In the genomic region with DNA sequence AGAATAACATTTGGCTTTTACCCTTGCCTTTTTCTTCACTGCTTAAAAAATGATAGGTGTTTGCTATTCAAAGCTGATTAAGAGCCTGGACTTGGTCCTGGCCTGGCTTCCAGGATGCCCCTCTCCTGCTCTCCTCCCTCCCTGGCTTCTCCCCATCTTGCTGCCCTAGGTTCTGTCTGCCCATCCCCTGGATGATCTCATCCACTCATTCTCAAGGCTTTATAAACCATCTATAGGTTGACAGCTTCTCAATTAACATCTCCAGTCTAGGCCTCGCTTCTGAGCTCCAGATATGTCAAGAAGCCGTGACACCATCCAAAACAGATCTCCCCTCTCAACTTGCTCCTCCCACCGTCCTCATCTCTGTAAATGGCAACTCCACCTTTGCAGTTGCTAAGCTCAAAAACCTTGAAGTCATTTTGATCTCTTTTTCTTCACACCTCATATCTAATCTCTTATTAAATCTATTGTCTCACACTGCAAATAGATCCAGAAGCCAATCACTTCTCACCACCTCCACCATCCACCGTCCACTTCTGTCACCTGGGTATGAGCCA, we compare ENCODE assay signal across 25 cellular contexts. TPM values are rescaled to one million over a fixed set of nuclear protein-coding genes. Genes with fewer than 3 reads are reported as not detected.
DNase-seq lines count a peak whose midpoint lies in the region; ATAC-seq and TF ChIP-seq lines count a peak whose summit lies in the region.
"Had no signal": no experiment of that assay in that cellular context is flagged by ENCODE, and none has a peak within 500 bp of the region (broad histone marks: within the 10 kb centered on the region; RNA-seq: fewer than 3 reads in every experiment).

No MANE protein-coding gene starts in this region.

- H4K20me1 ChIP-seq in BLaER1 = peaks cover 94% of the 10 kb centered on the region

- H3K9me3 ChIP-seq in BLaER1 = no peaks in the 10 kb centered on the region
- H3K9me3 ChIP-seq in CD4-positive, CD25-positive, alpha-beta regulatory T cell (ENCODE audit: control insufficient read depth in 2 of 2, low read length in 2 of 2) = no peaks in the 10 kb centered on the region
- no peaks in the 10 kb centered on the region for H3K9me3 ChIP-seq in naive thymus-derived CD4-positive, alpha-beta T cell (ENCODE audit: control insufficient read depth in 2 of 3, low read length in 3 of 3)
- H3K9me3 ChIP-seq: Caco-2, left lung, tibial artery had no signal

- peaks cover 3 to 27% (median 13%) of the 10 kb centered on the region in 4 donors for H3K4me1 Mint-ChIP-seq in CD4-positive, CD25-positive, alpha-beta regulatory T cell
- H3K4me1 Mint-ChIP-seq in activated T-helper 1 cell treated with anti-CD3 and anti-CD28 coated beads, Interleukin-12 subunit alpha, Interleukin-12 subunit beta, Interleukin-2, Interleukin-4 antibody, amounts not matched to agents 30 ng/mL and 10 ng/mL and 1 ng/mL, durations not matched to agents 14 hours and 24 hours and 36 hours (ENCODE audit: low read depth) = peaks cover 42% of the 10 kb centered on the region
- H3K4me1 Mint-ChIP-seq in naive thymus-derived CD4-positive, alpha-beta T cell = peaks cover 14 to 34% (median 20%) of the 10 kb centered on the region in 7 donors
- H3K4me1 Mint-ChIP-seq in activated CD8-positive, alpha-beta T cell treated with anti-CD3 and anti-CD28 coated beads for 36 hours (ENCODE audit: low read depth) = peaks cover 32% of the 10 kb centered on the region

- no peak overlapping the region for H3K27ac ChIP-seq in BLaER1
- H3K27ac ChIP-seq in CD4-positive, CD25-positive, alpha-beta regulatory T cell (ENCODE audit: insufficient read depth, low read length, poor library complexity, severe bottlenecking) = no peak overlapping the region
- no peak overlapping the region for H3K27ac ChIP-seq in naive thymus-derived CD4-positive, alpha-beta T cell (ENCODE audit: low read depth, low read length)
- H3K27ac ChIP-seq: epithelial cell of prostate, left lung, skin epidermis, tibial artery had no signal

- peaks cover 62% of the 10 kb centered on the region for H3K4me1 ChIP-seq in BLaER1
- peaks cover 16% of the 10 kb centered on the region for H3K4me1 ChIP-seq in CD4-positive, CD25-positive, alpha-beta regulatory T cell (ENCODE audit: control insufficient read depth, insufficient read depth, low read length, poor library complexity, severe bottlenecking)
- H3K4me1 ChIP-seq in naive thymus-derived CD4-positive, alpha-beta T cell (ENCODE audit: control insufficient read depth in 2 of 2, insufficient read depth in 2 of 2, low read length in 2 of 2) = peaks cover 6 to 8% of the 10 kb centered on the region in 2 donors

- H3K36me3 ChIP-seq in BLaER1 = peaks cover 80% of the 10 kb centered on the region
- peaks cover 5% of the 10 kb centered on the region for H3K36me3 ChIP-seq in CD4-positive, CD25-positive, alpha-beta regulatory T cell (ENCODE audit: control insufficient read depth, insufficient read depth, low read length)
- H3K36me3 ChIP-seq in naive thymus-derived CD4-positive, alpha-beta T cell (ENCODE audit: control insufficient read depth in 2 of 3, insufficient read depth in 3 of 3, low read length in 3 of 3) = peaks cover 0 to 17% (median 0%) of the 10 kb centered on the region in 3 experiments

- H3K27me3 ChIP-seq in BLaER1 = no peaks in the 10 kb centered on the region
- no peaks in the 10 kb centered on the region for H3K27me3 ChIP-seq in CD4-positive, CD25-positive, alpha-beta regulatory T cell (ENCODE audit: control insufficient read depth, insufficient read depth, low read length)
- no peaks in the 10 kb centered on the region for H3K27me3 ChIP-seq in naive thymus-derived CD4-positive, alpha-beta T cell (ENCODE audit: control insufficient read depth in 2 of 2, insufficient read depth in 2 of 2, low read length in 2 of 2)
- H3K27me3 ChIP-seq: left lung, tibial artery had no signal

- H3K4me3 Mint-ChIP-seq in CD4-positive, CD25-positive, alpha-beta regulatory T cell = peak overlapping the region in 3 of 4 donors; percentile 0 to 83 (median 26)
- no peak overlapping the region for H3K4me3 Mint-ChIP-seq in activated T-helper 1 cell treated with anti-CD3 and anti-CD28 coated beads, Interleukin-12 subunit alpha, Interleukin-12 subunit beta, Interleukin-2, Interleukin-4 antibody, amounts not matched to agents 30 ng/mL and 10 ng/mL and 1 ng/mL, durations not matched to agents 14 hours and 24 hours and 36 hours
- H3K4me3 Mint-ChIP-seq in naive thymus-derived CD4-positive, alpha-beta T cell = peak overlapping the region in 6 of 10 donors; percentile 0 to 46 (median 12)
- H3K4me3 Mint-ChIP-seq in activated CD8-positive, alpha-beta T cell treated with anti-CD3 and anti-CD28 coated beads for 36 hours = no peak overlapping the region

- CTCF ChIA-PET in naive thymus-derived CD4-positive, alpha-beta T cell (lab: Charles Lee) = interaction anchor here (1.2 kb wide), 1 partner anchor 14 kb away, joined by 5 read pairs; a partner anchor contains a TSS
- CTCF ChIA-PET in activated CD8-positive, alpha-beta T cell treated with anti-CD3 and anti-CD28 coated beads for 36 hours (lab: Charles Lee) = interaction anchor here (1.1 to 3.6 kb wide), 6 partner anchors 8 to 199 kb away, joined by 3 to 36 read pairs (median 4); a partner anchor contains a TSS

- H3K27ac Mint-ChIP-seq in CD4-positive, CD25-positive, alpha-beta regulatory T cell = peak overlapping the region; percentile 24 to 84 (median 60)
- peak overlapping the region; percentile 18 for H3K27ac Mint-ChIP-seq in activated T-helper 1 cell treated with anti-CD3 and anti-CD28 coated beads, Interleukin-12 subunit alpha, Interleukin-12 subunit beta, Interleukin-2, Interleukin-4 antibody, amounts not matched to agents 30 ng/mL and 10 ng/mL and 1 ng/mL, durations not matched to agents 14 hours and 24 hours and 36 hours
- H3K27ac Mint-ChIP-seq in naive thymus-derived CD4-positive, alpha-beta T cell = peak overlapping the region in 8 of 9 donors; percentile 6 to 81 (median 71)
- no peak overlapping the region for H3K27ac Mint-ChIP-seq in activated CD8-positive, alpha-beta T cell treated with anti-CD3 and anti-CD28 coated beads for 36 hours

- peak overlapping the region; percentile 91; the same call in 1 of the 2 replicates for H3K4me2 ChIP-seq in BLaER1

- no peak overlapping the region for H3K4me3 ChIP-seq in BLaER1
- H3K4me3 ChIP-seq in CD4-positive, CD25-positive, alpha-beta regulatory T cell (ENCODE audit: low read depth, low read length) = no peak overlapping the region
- H3K4me3 ChIP-seq in naive thymus-derived CD4-positive, alpha-beta T cell (ENCODE audit: low read length) = no peak overlapping the region
- H3K4me3 ChIP-seq: GM12878, left lung, skin epidermis, tibial artery had no signal

- intact Hi-C loops in activated T-helper 1 cell treated with anti-CD3 and anti-CD28 coated beads, Interleukin-12 subunit alpha, Interleukin-12 subunit beta, Interleukin-2, Interleukin-4 antibody, amounts not matched to agents 30 ng/mL and 10 ng/mL and 1 ng/mL, durations not matched to agents 14 hours and 24 hours and 36 hours (cut with micrococcal nuclease) = no loop called here
- intact Hi-C loops in naive thymus-derived CD4-positive, alpha-beta T cell (cut with micrococcal nuclease) = loop anchor here (2.0 to 10.0 kb wide), 3 partner anchors 21 to 611 kb away; a partner anchor contains a TSS
- intact Hi-C loops in Right ventricle myocardium inferior (cut with DNase I) = no loop called here
- intact Hi-C loops in activated CD8-positive, alpha-beta T cell treated with anti-CD3 and anti-CD28 coated beads for 36 hours (cut with micrococcal nuclease) = no loop called here

- H3K27me3 Mint-ChIP-seq in CD4-positive, CD25-positive, alpha-beta regulatory T cell = no peaks in the 10 kb centered on the region
- H3K27me3 Mint-ChIP-seq in activated T-helper 1 cell treated with anti-CD3 and anti-CD28 coated beads, Interleukin-12 subunit alpha, Interleukin-12 subunit beta, Interleukin-2, Interleukin-4 antibody, amounts not matched to agents 30 ng/mL and 10 ng/mL and 1 ng/mL, durations not matched to agents 14 hours and 24 hours and 36 hours (ENCODE audit: insufficient read depth) = no peaks in the 10 kb centered on the region
- H3K27me3 Mint-ChIP-seq in naive thymus-derived CD4-positive, alpha-beta T cell = no peaks in the 10 kb centered on the region
- no peaks in the 10 kb centered on the region for H3K27me3 Mint-ChIP-seq in activated CD8-positive, alpha-beta T cell treated with anti-CD3 and anti-CD28 coated beads for 36 hours

- ATAC-seq in CD4-positive, CD25-positive, alpha-beta regulatory T cell (ENCODE audit: low read depth in 2 of 2) = no peak
- ATAC-seq in naive thymus-derived CD4-positive, alpha-beta T cell = no peak
- no peak for ATAC-seq in Right ventricle myocardium inferior
- ATAC-seq in activated CD8-positive, alpha-beta T cell treated with anti-CD3 and anti-CD28 coated beads for 36 hours = no peak
- ATAC-seq: GM12878; left lung; stimulated activated naive CD8-positive, alpha-beta T cell treated with anti-CD3 and anti-CD28 coated beads, Interleukin-15, Interleukin-2, amounts not matched to agents 100 U/mL and 50 U/mL, for 24 hours had no signal

- H3K36me3 Mint-ChIP-seq in CD4-positive, CD25-positive, alpha-beta regulatory T cell = peaks cover 15% of the 10 kb centered on the region
- H3K36me3 Mint-ChIP-seq in activated T-helper 1 cell treated with anti-CD3 and anti-CD28 coated beads, Interleukin-12 subunit alpha, Interleukin-12 subunit beta, Interleukin-2, Interleukin-4 antibody, amounts not matched to agents 30 ng/mL and 10 ng/mL and 1 ng/mL, durations not matched to agents 14 hours and 24 hours and 36 hours (ENCODE audit: low read depth) = peaks cover 40% of the 10 kb centered on the region
- H3K36me3 Mint-ChIP-seq in naive thymus-derived CD4-positive, alpha-beta T cell = peaks cover 0 to 13% (median 8%) of the 10 kb centered on the region in 5 donors
- peaks cover 45% of the 10 kb centered on the region for H3K36me3 Mint-ChIP-seq in activated CD8-positive, alpha-beta T cell treated with anti-CD3 and anti-CD28 coated beads for 36 hours (ENCODE audit: low read depth)

- no peaks in the 10 kb centered on the region for H3K9me3 Mint-ChIP-seq in CD4-positive, CD25-positive, alpha-beta regulatory T cell
- H3K9me3 Mint-ChIP-seq in activated T-helper 1 cell treated with anti-CD3 and anti-CD28 coated beads, Interleukin-12 subunit alpha, Interleukin-12 subunit beta, Interleukin-2, Interleukin-4 antibody, amounts not matched to agents 30 ng/mL and 10 ng/mL and 1 ng/mL, durations not matched to agents 14 hours and 24 hours and 36 hours = no peaks in the 10 kb centered on the region
- no peaks in the 10 kb centered on the region for H3K9me3 Mint-ChIP-seq in naive thymus-derived CD4-positive, alpha-beta T cell
- no peaks in the 10 kb centered on the region for H3K9me3 Mint-ChIP-seq in activated CD8-positive, alpha-beta T cell treated with anti-CD3 and anti-CD28 coated beads for 36 hours

- H3K9ac ChIP-seq in BLaER1 = no peak overlapping the region

- POLR2A ChIA-PET in naive thymus-derived CD4-positive, alpha-beta T cell (lab: Charles Lee) = interaction anchor here (0.5 to 4.3 kb wide), 9 partner anchors 8 to 348 kb away, joined by 3 to 82 read pairs (median 6); a partner anchor contains a TSS
- POLR2A ChIA-PET in activated CD8-positive, alpha-beta T cell treated with anti-CD3 and anti-CD28 coated beads for 36 hours (lab: Charles Lee) = interaction anchor here (1.2 to 4.2 kb wide), 6 partner anchors 10 to 119 kb away, joined by 3 to 38 read pairs (median 6); a partner anchor contains a TSS

- no peak for DNase-seq in CD4-positive, CD25-positive, alpha-beta regulatory T cell
- no peak for DNase-seq in activated T-helper 1 cell treated with anti-CD3 and anti-CD28 coated beads, Interleukin-12 subunit alpha, Interleukin-12 subunit beta, Interleukin-2, Interleukin-4 antibody, amounts not matched to agents 30 ng/mL and 10 ng/mL and 1 ng/mL, durations not matched to agents 14 hours and 24 hours and 36 hours (ENCODE audit: low spot score)
- no peak for DNase-seq in naive thymus-derived CD4-positive, alpha-beta T cell
- DNase-seq in Right ventricle myocardium inferior (ENCODE audit: missing footprints) (no peak), NCI-H1436 (lab: John Stamatoyannopoulos, UW) (no peak)
- DNase-seq in activated CD8-positive, alpha-beta T cell treated with anti-CD3 and anti-CD28 coated beads for 36 hours = no peak
- DNase-seq: activated CD4-positive, alpha-beta T cell treated with anti-CD3 and anti-CD28 coated beads for 48 hours; activated gamma-delta T cell; anterior cingulate cortex; Caco-2; central memory CD4-positive, alpha-beta T cell; DMS79 treated with DMSO at 0.1 percent for 48 hours; KG1; left lung; NCI-H187; NCI-H748 treated with DMSO at 0.1 percent for 48 hours; OCI-M1; Right ventricle myocardium superior; stimulated activated CD4-positive, alpha-beta T cell treated with anti-CD3 and anti-CD28 coated beads, Interleukin-2, amount 100 ng/mL, for 24 hours; stimulated activated naive CD8-positive, alpha-beta T cell treated with anti-CD3 and anti-CD28 coated beads, Interleukin-15, Interleukin-2, amounts not matched to agents 100 U/mL and 50 U/mL, for 24 hours; tibial artery had no signal

- TF ChIP-seq CTCF in activated CD8-positive, alpha-beta T cell treated with anti-CD3 and anti-CD28 coated beads for 36 hours (IDR thresholded peaks at IDR 0.05) = no peak

RNA-seq across cellular contexts. Expression of a gene that starts 8.7 kb away (rescaled TPM):
- 2.3 TPM for total RNA-seq in CD4-positive, CD25-positive, alpha-beta regulatory T cell
- 1 to 10 TPM; 1.7 to 3.8 (median 3.3) TPM for polyA plus RNA-seq in CD4-positive, CD25-positive, alpha-beta regulatory T cell
- 8.1 and 8.9 TPM in 2 replicates for total RNA-seq in activated T-helper 1 cell treated with anti-CD3 and anti-CD28 coated beads, Interleukin-12 subunit alpha, Interleukin-12 subunit beta, Interleukin-2, Interleukin-4 antibody, amounts not matched to agents 30 ng/mL and 10 ng/mL and 1 ng/mL, durations not matched to agents 14 hours and 24 hours and 36 hours
- 1 to 10 TPM; 1.2 to 9.0 (median 4.5) TPM for total RNA-seq in naive thymus-derived CD4-positive, alpha-beta T cell
- polyA plus RNA-seq in naive thymus-derived CD4-positive, alpha-beta T cell = 1 to 10 TPM; 3.1 to 9.4 TPM
- total RNA-seq in Right ventricle myocardium inferior = 5.1 TPM
- 1 to 10 TPM; 5.4 to 6.6 TPM for total RNA-seq in activated CD8-positive, alpha-beta T cell treated with anti-CD3 and anti-CD28 coated beads for 36 hours

RNA-seq across cellular contexts. Expression of a gene that starts 13.7 kb away (rescaled TPM):
- 20.1 TPM for total RNA-seq in CD4-positive, CD25-positive, alpha-beta regulatory T cell
- 100 to 1,000 TPM in 3 of 4 donors, 10 to 100 TPM in 1; 93.5 to 110 (median 103) TPM for polyA plus RNA-seq in CD4-positive, CD25-positive, alpha-beta regulatory T cell
- total RNA-seq in activated T-helper 1 cell treated with anti-CD3 and anti-CD28 coated beads, Interleukin-12 subunit alpha, Interleukin-12 subunit beta, Interleukin-2, Interleukin-4 antibody, amounts not matched to agents 30 ng/mL and 10 ng/mL and 1 ng/mL, durations not matched to agents 14 hours and 24 hours and 36 hours = 173 and 178 TPM in 2 replicates
- total RNA-seq in naive thymus-derived CD4-positive, alpha-beta T cell = 10 to 100 TPM; 11.6 to 74.1 (median 13.8) TPM
- polyA plus RNA-seq in naive thymus-derived CD4-positive, alpha-beta T cell = 10 to 100 TPM; 75.0 to 81.1 TPM
- 35.2 TPM for total RNA-seq in Right ventricle myocardium inferior
- total RNA-seq in activated CD8-positive, alpha-beta T cell treated with anti-CD3 and anti-CD28 coated beads for 36 hours = 100 to 1,000 TPM in 1 of 2 experiments, 10 to 100 TPM in 1; 98.4 to 105 TPM

RNA-seq across cellular contexts. Expression of a gene that starts 20.9 kb away (rescaled TPM):
- total RNA-seq in CD4-positive, CD25-positive, alpha-beta regulatory T cell = 6.0 TPM
- polyA plus RNA-seq in CD4-positive, CD25-positive, alpha-beta regulatory T cell = 1 to 10 TPM; 4.5 to 8.0 (median 6.7) TPM
- 20.2 and 21.4 TPM in 2 replicates for total RNA-seq in activated T-helper 1 cell treated with anti-CD3 and anti-CD28 coated beads, Interleukin-12 subunit alpha, Interleukin-12 subunit beta, Interleukin-2, Interleukin-4 antibody, amounts not matched to agents 30 ng/mL and 10 ng/mL and 1 ng/mL, durations not matched to agents 14 hours and 24 hours and 36 hours
- total RNA-seq in naive thymus-derived CD4-positive, alpha-beta T cell = 10 to 100 TPM in 3 of 5 experiments, 1 to 10 TPM in 2; 6.0 to 16.0 (median 15.6) TPM
- polyA plus RNA-seq in naive thymus-derived CD4-positive, alpha-beta T cell = 10 to 100 TPM in 1 of 2 donors, 1 to 10 TPM in 1; 6.0 to 10.9 TPM
- 5.3 TPM for total RNA-seq in Right ventricle myocardium inferior
- 10 to 100 TPM; 10.4 to 10.9 TPM for total RNA-seq in activated CD8-positive, alpha-beta T cell treated with anti-CD3 and anti-CD28 coated beads for 36 hours

RNA-seq across cellular contexts. Expression of a gene that starts 29.5 kb away (rescaled TPM):
- 26.0 TPM for total RNA-seq in CD4-positive, CD25-positive, alpha-beta regulatory T cell
- polyA plus RNA-seq in CD4-positive, CD25-positive, alpha-beta regulatory T cell = 10 to 100 TPM; 76.4 to 89.8 (median 81.5) TPM
- 83.4 and 87.2 TPM in 2 replicates for total RNA-seq in activated T-helper 1 cell treated with anti-CD3 and anti-CD28 coated beads, Interleukin-12 subunit alpha, Interleukin-12 subunit beta, Interleukin-2, Interleukin-4 antibody, amounts not matched to agents 30 ng/mL and 10 ng/mL and 1 ng/mL, durations not matched to agents 14 hours and 24 hours and 36 hours
- 10 to 100 TPM; 20.9 to 69.6 (median 47.1) TPM for total RNA-seq in naive thymus-derived CD4-positive, alpha-beta T cell
- 10 to 100 TPM; 61.2 to 83.9 TPM for polyA plus RNA-seq in naive thymus-derived CD4-positive, alpha-beta T cell
- total RNA-seq in Right ventricle myocardium inferior = 29.3 TPM
- total RNA-seq in activated CD8-positive, alpha-beta T cell treated with anti-CD3 and anti-CD28 coated beads for 36 hours = 10 to 100 TPM; 51.8 to 54.0 TPM

RNA-seq across cellular contexts. Expression of a gene that starts 33.8 kb away (rescaled TPM):
- 198 TPM for total RNA-seq in CD4-positive, CD25-positive, alpha-beta regulatory T cell
- 100 to 1,000 TPM; 157 to 205 (median 170) TPM for polyA plus RNA-seq in CD4-positive, CD25-positive, alpha-beta regulatory T cell
- total RNA-seq in activated T-helper 1 cell treated with anti-CD3 and anti-CD28 coated beads, Interleukin-12 subunit alpha, Interleukin-12 subunit beta, Interleukin-2, Interleukin-4 antibody, amounts not matched to agents 30 ng/mL and 10 ng/mL and 1 ng/mL, durations not matched to agents 14 hours and 24 hours and 36 hours = 195 and 200 TPM in 2 replicates
- total RNA-seq in naive thymus-derived CD4-positive, alpha-beta T cell = 100 to 1,000 TPM; 176 to 355 (median 183) TPM
- polyA plus RNA-seq in naive thymus-derived CD4-positive, alpha-beta T cell = 100 to 1,000 TPM; 221 to 257 TPM
- 1.4 TPM for total RNA-seq in Right ventricle myocardium inferior
- 100 to 1,000 TPM; 163 to 169 TPM for total RNA-seq in activated CD8-positive, alpha-beta T cell treated with anti-CD3 and anti-CD28 coated beads for 36 hours

Comparison
In these comparisons a context has a peak if more than half of its experiments do, and no peak if none do; other contexts are left out.
1. H3K4me3 Mint-ChIP-seq: peak in CD4-positive, CD25-positive, alpha-beta regulatory T cell (3 of 4) and naive thymus-derived CD4-positive, alpha-beta T cell (6 of 10); none in activated T-helper 1 cell treated with anti-CD3 and anti-CD28 coated beads, Interleukin-12 subunit alpha, Interleukin-12 subunit beta, Interleukin-2, Interleukin-4 antibody, amounts not matched to agents 30 ng/mL and 10 ng/mL and 1 ng/mL, durations not matched to agents 14 hours and 24 hours and 36 hours (single experiment) and activated CD8-positive, alpha-beta T cell treated with anti-CD3 and anti-CD28 coated beads for 36 hours (single experiment).
2. intact Hi-C loops: an anchor here in naive thymus-derived CD4-positive, alpha-beta T cell (2.0 to 10.0 kb wide); none called in activated T-helper 1 cell treated with anti-CD3 and anti-CD28 coated beads, Interleukin-12 subunit alpha, Interleukin-12 subunit beta, Interleukin-2, Interleukin-4 antibody, amounts not matched to agents 30 ng/mL and 10 ng/mL and 1 ng/mL, durations not matched to agents 14 hours and 24 hours and 36 hours, Right ventricle myocardium inferior and activated CD8-positive, alpha-beta T cell treated with anti-CD3 and anti-CD28 coated beads for 36 hours.